In genomic region chr22:39426380-39427043, GRCh38 we compare ENCODE assay signal across 17 cellular contexts. TPM values are rescaled to one million over a fixed set of nuclear protein-coding genes. Genes with fewer than 3 reads are reported as not detected.
A peak's percentile ranks its signal among the peaks of the same experiment; 100 is the strongest.
DNase-seq lines count a peak whose midpoint lies in the region; ATAC-seq, FAIRE-seq and TF ChIP-seq lines count a peak whose summit lies in the region.
"Had no signal": no experiment of that assay in that cellular context is flagged by ENCODE, and none has a peak within 500 bp of the region (broad histone marks: within the 10 kb centered on the region; RNA-seq: fewer than 3 reads in every experiment).

No MANE protein-coding gene starts in this region.

- H3K27me3 ChIP-seq in K562 (ENCODE audit: control insufficient read depth in 2 of 2, insufficient read depth in 2 of 2, low read length in 2 of 2) = no peaks in the 10 kb centered on the region
- no peaks in the 10 kb centered on the region for H3K27me3 ChIP-seq in heart right ventricle

- H3K36me3 ChIP-seq in K562 (ENCODE audit: control insufficient read depth, insufficient read depth, low read length) (peaks cover 64% of the 10 kb centered on the region), kidney (ENCODE audit: control insufficient read depth in 1 of 2, insufficient read depth in 2 of 2, low read length in 2 of 2) (peaks cover 18 to 39% of the 10 kb centered on the region in 2 donors), heart right ventricle (peaks cover 4 to 97% (median 55%) of the 10 kb centered on the region in 9 donors)

- H3K27ac ChIP-seq in K562 (ENCODE audit: extremely low read depth, low read depth, low read length) (no peak overlapping the region), kidney (ENCODE audit: low read depth in 2 of 2, low read length in 2 of 2) (no peak overlapping the region), heart right ventricle (no peak overlapping the region)

- CTCF ChIA-PET in K562 (lab: Yijun Ruan, JAX; ENCODE audit: low intra/inter-chr PET ratio) = no interaction called here

- 95% methylated on average over 16 of the region's 20 CpGs for WGBS in K562 (ENCODE audit: insufficient coverage, low coverage, missing lambda C conversion rate)
- WGBS in heart right ventricle, 2 donors = 95 to 96% methylated on average over 20 of the region's 20 CpGs

- peak; percentile 86 for TF ChIP-seq EP300 in Ishikawa (IDR thresholded peaks at IDR 0.05; ENCODE audit: borderline replicate concordance)
- TF ChIP-seq EP300 in K562 (IDR thresholded peaks at IDR 0.05; ENCODE audit: low read length) = no peak

- H3K9me3 ChIP-seq in K562 (replicated peaks; ENCODE audit: control insufficient read depth, insufficient read depth, low read depth, low read length) = no peaks in the 10 kb centered on the region
- no peaks in the 10 kb centered on the region for H3K9me3 ChIP-seq in kidney (ENCODE audit: control insufficient read depth in 1 of 2, low read length in 2 of 2)
- no peaks in the 10 kb centered on the region for H3K9me3 ChIP-seq in heart right ventricle

- ATAC-seq in K562 = no peak
- no peak for ATAC-seq in HG03280 (IDR thresholded peaks at IDR 0.05; ENCODE audit: unreplicated experiment)
- ATAC-seq in GM19452 (IDR thresholded peaks at IDR 0.05; ENCODE audit: unreplicated experiment) = no peak
- no peak for ATAC-seq in heart right ventricle

- no peak for TF ChIP-seq POLR2A in K562 (conservative IDR thresholded peaks at IDR 0.05)

- no peak overlapping the region for H2AFZ ChIP-seq in K562 (ENCODE audit: low read depth, low read length)

- intact Hi-C loops in K562 (cut with micrococcal nuclease) = no loop called here
- intact Hi-C loops in kidney (cut with DNase I) = no loop called here
- intact Hi-C loops in posterior vena cava (cut with DNase I) = loop anchor here in 1 of 2 donors (10.0 kb wide), 1 partner anchor 88 kb away; no protein-coding TSS in a partner anchor
- intact Hi-C loops in heart right ventricle (cut with DNase I) = no loop called here

- in situ Hi-C loops in K562 (cut with MboI) = no loop called here

- no peak for DNase-seq in K562 (ENCODE audit: extremely low read depth in 1 of 4, low spot score in 3 of 4)
- peak; percentile 65 for DNase-seq in kidney
- peak; percentile 62 for DNase-seq in posterior vena cava (ENCODE audit: low spot score)
- DNase-seq in heart right ventricle = no peak
- DNase-seq: C1 segment of cervical spinal cord; Calu3; CD4-positive, alpha-beta T cell; DMS79; EL; H7 had no signal

- H3K4me3 ChIP-seq in K562 (no peak overlapping the region), kidney (ENCODE audit: low read length in 2 of 2) (no peak overlapping the region), heart right ventricle (no peak overlapping the region)

- H3K9ac ChIP-seq in K562 (ENCODE audit: insufficient read depth in 1 of 2, low read depth in 2 of 2, low read length in 2 of 2) = peak overlapping the region in 1 of 2 experiments; percentile 58; a peak in 2 of 4 replicates
- H3K9ac ChIP-seq in kidney (ENCODE audit: low read length in 2 of 2) = no peak overlapping the region

- H3K9me1 ChIP-seq in K562 (ENCODE audit: control insufficient read depth, insufficient read depth, low read length) = no peaks in the 10 kb centered on the region

- peaks cover 3 to 29% of the 10 kb centered on the region in 2 experiments; a peak in 4 of 5 replicates for H3K4me1 ChIP-seq in K562 (replicated peaks in 1 of 2; ENCODE audit: control insufficient read depth in 2 of 2, insufficient read depth in 2 of 2, low read length in 2 of 2)
- H3K4me1 ChIP-seq in kidney (ENCODE audit: control insufficient read depth in 1 of 2, insufficient read depth in 1 of 2, low read depth in 1 of 2, low read length in 2 of 2) = peaks cover 5 to 11% of the 10 kb centered on the region in 2 donors
- H3K4me1 ChIP-seq in heart right ventricle = peaks cover 6 to 22% (median 14%) of the 10 kb centered on the region in 9 donors

- no peak for TF ChIP-seq CTCF in K562 (IDR thresholded peaks at IDR 0.05 in 2 of 3, conservative IDR thresholded peaks at IDR 0.05 in 1 of 3; ENCODE audit: insufficient read depth in 2 of 3, low read depth in 1 of 3, low read length in 3 of 3)
- TF ChIP-seq CTCF in kidney (IDR thresholded peaks at IDR 0.05; ENCODE audit: borderline replicate concordance, extremely low read depth, insufficient read depth) = no peak
- no peak for TF ChIP-seq CTCF in heart right ventricle (IDR thresholded peaks at IDR 0.05)

- no peaks in the 10 kb centered on the region for H4K20me1 ChIP-seq in K562 (replicated peaks; ENCODE audit: control insufficient read depth, insufficient read depth, low read length)

- POLR2A ChIA-PET in K562 (lab: Yijun Ruan, JAX) = no interaction called here

- no peaks in the 10 kb centered on the region for H3K79me2 ChIP-seq in K562 (ENCODE audit: control insufficient read depth, insufficient read depth, low read length)

- BruUV-seq in K562 (replicated peaks; lab: Mats Ljungman, UMichigan) = no TSS peak

- FAIRE-seq in K562 (lab: Jason Lieb, UNC) = no peak
- FAIRE-seq in kidney (lab: Jason Lieb, UNC) = no peak
- FAIRE-seq: A204.1, G401.6, GM12891, GM19239 had no signal

- 0 out of 2 replicates have a peak, but pooled peaks have one; percentile 0 for TF ChIP-seq RAD21 in Ishikawa (IDR thresholded peaks at IDR 0.05; ENCODE audit: low read depth)
- TF ChIP-seq RAD21 in K562 (CRISPR knock-in tag; conservative IDR thresholded peaks at IDR 0.05 in 1 of 2, IDR thresholded peaks at IDR 0.05 in 1 of 2) = no peak

- H3K4me2 ChIP-seq in K562 (ENCODE audit: insufficient read depth, low read length) = no peak overlapping the region

TF ChIP-seq in Ishikawa, 13 proteins besides CTCF, POLR2A, EP300 and RAD21 (continues in another document):
- TF ChIP-seq YY1 (IDR thresholded peaks at IDR 0.05; ENCODE audit: low read depth) = no peak

TF ChIP-seq in K562, 482 proteins besides CTCF, POLR2A, EP300 and RAD21:
- TF ChIP-seq POLR2G (IDR thresholded peaks at IDR 0.05; ENCODE audit: low read depth, low read length) (0 out of 2 replicates have a peak, but pooled peaks have one; percentile 29), ZNF184 (CRISPR knock-in tag; IDR thresholded peaks at IDR 0.05) (no peak)

RNA-seq across cellular contexts. Expression of gene TAB1, which starts 26.9 kb away (rescaled TPM):
- 16.6 and 38.2 TPM in 2 replicates for total RNA-seq in K562 (2011; cell fraction: chromatin; rRNA removed; ENCODE audit: low replicate concordance)
- 29.9 and 30.0 TPM in 2 replicates for total RNA-seq in K562 (2011; cell fraction: nucleolus; rRNA removed)
- 13.2 and 22.5 TPM in 2 replicates for total RNA-seq in K562 (2011; cell fraction: nucleoplasm; rRNA removed)
- 9.5 and 14.7 TPM in 2 replicates for total RNA-seq in K562 (2014; rRNA removed)
- total RNA-seq in K562 (2014; rRNA removed; fragmentation: Illumina TruSeq; extraction: Trizol) = 4.1 and 4.9 TPM in 2 replicates
- 10.3 and 10.4 TPM in 2 replicates for total RNA-seq in K562 (2015; rRNA removed; fragmentation: Illumina TruSeq; extraction: Trizol)
- total RNA-seq in K562 (2021) = 20.1 and 20.9 TPM in 2 replicates
- polyA plus RNA-seq in K562 (2011; rRNA removed) = 12.3 and 19.2 TPM in 2 replicates
- 15.0 and 31.8 TPM in 2 replicates for polyA plus RNA-seq in K562 (2011; cell fraction: cytosol; rRNA removed)
- 20.2 and 31.0 TPM in 2 replicates for polyA plus RNA-seq in K562 (2011; cell fraction: nucleus; rRNA removed)
- polyA plus RNA-seq in K562 (2012) = 15.4 and 16.4 TPM in 2 replicates
- polyA plus RNA-seq in K562 (2014; fragmentation: Illumina TruSeq; extraction: Trizol) = 11.5 and 15.2 TPM in 2 replicates
- 1 to 10 TPM in 1 of 2 experiments, under 1 TPM in 1; 0.36 to 1.1 TPM for polyA plus RNA-seq in K562 (2014; fragmentation: Nextera tagmentation; extraction: Ambion mirVana)
- polyA plus RNA-seq in K562 (2014; rRNA removed) = 15.7 and 17.0 TPM in 2 replicates
- polyA minus RNA-seq in K562 (2011; rRNA and poly(A)+ RNA removed) = 13.1 and 18.2 TPM in 2 replicates
- polyA minus RNA-seq in K562 (2011; cell fraction: cytosol; rRNA and poly(A)+ RNA removed) = 12.9 and 17.9 TPM in 2 replicates
- polyA minus RNA-seq in K562 (2011; cell fraction: nucleus; rRNA and poly(A)+ RNA removed) = 11.8 and 18.1 TPM in 2 replicates
- total RNA-seq in kidney = 30.9 TPM
- 14.4 TPM for polyA plus RNA-seq in kidney (ENCODE audit: insufficient read depth, low read depth, low replicate concordance)
- 10 to 100 TPM; 20.0 to 20.7 TPM for total RNA-seq in posterior vena cava
- 10 to 100 TPM; 15.8 to 21.0 (median 18.0) TPM for total RNA-seq in heart right ventricle
- 10 to 100 TPM; 13.6 to 17.5 TPM for polyA plus RNA-seq in heart right ventricle

RNA-seq across cellular contexts. Expression of gene MGAT3, which starts 30.3 kb away (rescaled TPM):
- total RNA-seq in K562 (2011; cell fraction: chromatin; rRNA removed; ENCODE audit: low replicate concordance) = 6.4 and 13.2 TPM in 2 replicates
- 12.2 and 15.0 TPM in 2 replicates for total RNA-seq in K562 (2011; cell fraction: nucleolus; rRNA removed)
- 10.2 and 10.6 TPM in 2 replicates for total RNA-seq in K562 (2011; cell fraction: nucleoplasm; rRNA removed)
- total RNA-seq in K562 (2014; rRNA removed) (4.6 and 5.7 TPM in 2 replicates), K562 (2014; rRNA removed; fragmentation: Illumina TruSeq; extraction: Trizol) (2.8 and 3.5 TPM in 2 replicates), K562 (2015; rRNA removed; fragmentation: Illumina TruSeq; extraction: Trizol) (4.3 and 4.6 TPM in 2 replicates), K562 (2021) (11.4 and 11.5 TPM in 2 replicates), kidney (5.4 TPM), posterior vena cava (1 to 10 TPM; 2.3 to 3.2 TPM), heart right ventricle (10 to 100 TPM in 1 of 10 donors, 1 to 10 TPM in 9; 1.8 to 14.0 (median 4.3) TPM)
- polyA plus RNA-seq in K562 (2011; rRNA removed) (6.6 and 6.8 TPM in 2 replicates), K562 (2014; fragmentation: Illumina TruSeq; extraction: Trizol) (4.2 and 5.4 TPM in 2 replicates), K562 (2014; fragmentation: Nextera tagmentation; extraction: Ambion mirVana) (under 1 TPM; 0.10 to 0.18 TPM), K562 (2014; rRNA removed) (6.0 and 7.0 TPM in 2 replicates), kidney (ENCODE audit: insufficient read depth, low read depth, low replicate concordance) (2.7 TPM), heart right ventricle (1 to 10 TPM; 1.8 to 2.9 TPM)
- 8.2 and 17.9 TPM in 2 replicates for polyA plus RNA-seq in K562 (2011; cell fraction: cytosol; rRNA removed)
- 6.0 and 12.6 TPM in 2 replicates for polyA plus RNA-seq in K562 (2011; cell fraction: nucleus; rRNA removed)
- 4.6 and 7.2 TPM in 2 replicates for polyA plus RNA-seq in K562 (2012)
- 10.3 and 15.4 TPM in 2 replicates for polyA minus RNA-seq in K562 (2011; rRNA and poly(A)+ RNA removed)
- 18.6 and 19.4 TPM in 2 replicates for polyA minus RNA-seq in K562 (2011; cell fraction: cytosol; rRNA and poly(A)+ RNA removed)
- polyA minus RNA-seq in K562 (2011; cell fraction: nucleus; rRNA and poly(A)+ RNA removed) = 4.6 and 5.1 TPM in 2 replicates

Comparison
In these comparisons a context has a peak if more than half of its experiments do, and no peak if none do; other contexts are left out.
1. DNase-seq: peak in kidney (single experiment) and posterior vena cava (single experiment); none in K562 (0 of 4) and heart right ventricle (0 of 2).